ENCODE assay signal across 22 cellular contexts in genomic region chr7:102080003-102080361, GRCh38.
DNase-seq lines count a peak whose midpoint lies in the region; ATAC-seq, FAIRE-seq and TF ChIP-seq lines count a peak whose summit lies in the region.
"Had no signal": no experiment of that assay in that cellular context is flagged by ENCODE, and none has a peak within 500 bp of the region (broad histone marks: within the 10 kb centered on the region; RNA-seq: fewer than 3 reads in every experiment).

No MANE protein-coding gene starts in this region.

- in situ Hi-C loops in HepG2 (cut with HindIII; ENCODE audit: extremely low pct_ligation_motif_present, low pct_unique_long_range_greater_than_20kb): no loop called here

- H3K4me1 Mint-ChIP-seq in CD4-positive, alpha-beta memory T cell: peaks cover 0 to 4% (median 0%) of the 10 kb centered on the region in 4 donors
- H3K4me1 Mint-ChIP-seq: activated CD4-positive, alpha-beta T cell treated with anti-CD3 and anti-CD28 coated beads for 36 hours had no signal

- DNase-seq in NCI-H69 (lab: John Stamatoyannopoulos, UW): peak; percentile 95
- DNase-seq in cerebellum (ENCODE audit: low spot score): peak; percentile 43
- DNase-seq in HepG2 (ENCODE audit: low spot score): no peak
- peak in 11 of 49 donors; percentile 7 to 38 (median 26) for DNase-seq in substantia nigra (lab: John Stamatoyannopoulos, UW)
- DNase-seq in DMS53 (lab: John Stamatoyannopoulos, UW): no peak
- no peak for DNase-seq in activated CD8-positive, alpha-beta memory T cell treated with anti-CD3 and anti-CD28 coated beads, Interleukin-2, amount 50 U/mL, for 48 hours
- no peak for DNase-seq in CD4-positive, alpha-beta memory T cell
- DNase-seq in pons (ENCODE audit: low spot score): no peak
- DNase-seq: activated CD4-positive, alpha-beta T cell treated with anti-CD3 and anti-CD28 coated beads for 36 hours; activated naive CD4-positive, alpha-beta T cell treated with Interleukin-2 at 50 U/mL for 16 hours; activated T-cell treated with anti-CD3 and anti-CD28 coated beads, Interleukin-2, amount 50 U/mL, for 72 hours; CD4-positive, CD25-positive, alpha-beta regulatory T cell; glutamatergic neuron; left cardiac atrium; mesendoderm; NCI-H510A; SK-N-SH; stimulated activated naive CD8-positive, alpha-beta T cell treated with anti-CD3 and anti-CD28 coated beads, Interleukin-15, Interleukin-2, amounts not matched to agents 100 U/mL and 50 U/mL, for 24 hours; T-helper 17 cell; tibial artery had no signal

- BruUV-seq in HepG2 (replicated peaks; lab: Mats Ljungman, UMichigan): no TSS peak

- peak overlapping the region in 1 of 7 donors; percentile 61 for H3K27ac Mint-ChIP-seq in CD4-positive, alpha-beta memory T cell
- H3K27ac Mint-ChIP-seq: activated CD4-positive, alpha-beta T cell treated with anti-CD3 and anti-CD28 coated beads for 36 hours; activated T-cell treated with anti-CD3 and anti-CD28 coated beads, Interleukin-2, amount 50 U/mL, for 72 hours; CD4-positive, CD25-positive, alpha-beta regulatory T cell; T-helper 17 cell had no signal

- H3K9me3 Mint-ChIP-seq in CD4-positive, alpha-beta memory T cell: peaks cover 0 to 19% (median 6%) of the 10 kb centered on the region in 8 donors

- peaks cover 36 to 50% of the 10 kb centered on the region in 2 donors for H3K36me3 Mint-ChIP-seq in CD4-positive, alpha-beta memory T cell

- H3K27ac ChIP-seq in HepG2 (ENCODE audit: extremely low read length, insufficient read depth, low read length): no peak overlapping the region
- peak overlapping the region; percentile 50 for H3K27ac ChIP-seq in substantia nigra (ENCODE audit: low read depth, low read length, poor library complexity, severe bottlenecking)
- H3K27ac ChIP-seq in CD4-positive, alpha-beta memory T cell (ENCODE audit: low read depth, low read length): no peak overlapping the region
- H3K27ac ChIP-seq: KMS-11, right lobe of liver, tibial artery had no signal

- FAIRE-seq in HepG2 (lab: Jason Lieb, UNC): no peak

- no peak for TF ChIP-seq CTCF in HepG2 (CRISPR knock-in tag; IDR thresholded peaks at IDR 0.05)

- no peaks in the 10 kb centered on the region for H3K9me3 ChIP-seq in HepG2 (ENCODE audit: low read length)
- no peaks in the 10 kb centered on the region for H3K9me3 ChIP-seq in CD4-positive, alpha-beta memory T cell (ENCODE audit: control insufficient read depth in 1 of 2, low read length in 2 of 2)
- H3K9me3 ChIP-seq: right lobe of liver, SK-N-SH had no signal

- ATAC-seq in HepG2: no peak; the same call in 1 of the 3 replicates
- ATAC-seq: activated CD4-positive, alpha-beta T cell treated with anti-CD3 and anti-CD28 coated beads for 36 hours; activated T-cell treated with anti-CD3 and anti-CD28 coated beads, Interleukin-2, amount 50 U/mL, for 72 hours; stimulated activated naive CD8-positive, alpha-beta T cell treated with anti-CD3 and anti-CD28 coated beads, Interleukin-15, Interleukin-2, amounts not matched to agents 100 U/mL and 50 U/mL, for 24 hours; T-helper 17 cell had no signal

- no peaks in the 10 kb centered on the region for H3K79me2 ChIP-seq in HepG2 (ENCODE audit: insufficient read depth, low read length)

- POLR2A ChIA-PET in HepG2 (lab: Yijun Ruan, JAX): no interaction called here
- POLR2A ChIA-PET in CD4-positive, alpha-beta memory T cell (lab: Charles Lee; ENCODE audit: partially characterized antibody): no interaction called here

- H3K4me3 ChIP-seq in HepG2 (replicated peaks in 1 of 3; ENCODE audit: insufficient read depth in 1 of 3, low read depth in 2 of 3, low read length in 3 of 3): no peak overlapping the region
- no peak overlapping the region for H3K4me3 ChIP-seq in CD4-positive, alpha-beta memory T cell (ENCODE audit: low read length in 2 of 2)
- H3K4me3 ChIP-seq: right lobe of liver, tibial artery had no signal

- no peak for TF ChIP-seq RAD21 in HepG2 (CRISPR knock-in tag; IDR thresholded peaks at IDR 0.05)

- intact Hi-C loops in HepG2 (cut with micrococcal nuclease; ENCODE audit: unreplicated experiment): no loop called here
- intact Hi-C loops in CD4-positive, alpha-beta memory T cell (cut with micrococcal nuclease): no loop called here

- TF ChIP-seq EP300 in HepG2 (IDR thresholded peaks at IDR 0.05; ENCODE audit: low read depth in 2 of 2, low read length in 2 of 2) (no peak), HepG2 (CRISPR knock-in tag; IDR thresholded peaks at IDR 0.05; ENCODE audit: borderline replicate concordance) (no peak)

- WGBS in HepG2 (ENCODE audit: low lambda C conversion rate): 98% methylated on average over 12 of the region's 17 CpGs

- H3K4me3 Mint-ChIP-seq in CD4-positive, alpha-beta memory T cell: no peak overlapping the region
- H3K4me3 Mint-ChIP-seq: activated CD4-positive, alpha-beta T cell treated with anti-CD3 and anti-CD28 coated beads for 36 hours; activated T-cell treated with anti-CD3 and anti-CD28 coated beads, Interleukin-2, amount 50 U/mL, for 72 hours; CD4-positive, CD25-positive, alpha-beta regulatory T cell; T-helper 17 cell had no signal

- H3K36me3 ChIP-seq in HepG2 (replicated peaks in 1 of 2; ENCODE audit: control insufficient read depth in 1 of 2, insufficient read depth in 2 of 2, low read length in 2 of 2): peaks cover 1 to 11% of the 10 kb centered on the region in 2 experiments; a peak in 4 of 5 replicates
- H3K36me3 ChIP-seq in CD4-positive, alpha-beta memory T cell (ENCODE audit: insufficient read depth, low read length): no peaks in the 10 kb centered on the region
- H3K36me3 ChIP-seq: right lobe of liver had no signal

- H3K4me2 ChIP-seq in HepG2 (ENCODE audit: low read depth, low read length): no peak overlapping the region
- H3K4me2 ChIP-seq: KMS-11, SK-N-SH had no signal

- no peaks in the 10 kb centered on the region for H3K27me3 Mint-ChIP-seq in CD4-positive, alpha-beta memory T cell
- H3K27me3 Mint-ChIP-seq: activated CD4-positive, alpha-beta T cell treated with anti-CD3 and anti-CD28 coated beads for 36 hours; CD4-positive, CD25-positive, alpha-beta regulatory T cell; T-helper 17 cell had no signal

- H3K4me1 ChIP-seq in HepG2 (ENCODE audit: insufficient read depth, low read length): peaks cover 14% of the 10 kb centered on the region
- H3K4me1 ChIP-seq in CD4-positive, alpha-beta memory T cell (ENCODE audit: insufficient read depth, low read length): no peaks in the 10 kb centered on the region
- H3K4me1 ChIP-seq: right lobe of liver, tibial artery had no signal

- no peak overlapping the region for H2AFZ ChIP-seq in HepG2 (ENCODE audit: low read length)

- no peaks in the 10 kb centered on the region for H4K20me1 ChIP-seq in HepG2 (ENCODE audit: insufficient read depth, low read length)

- no peaks in the 10 kb centered on the region for H3K27me3 ChIP-seq in HepG2 (ENCODE audit: control insufficient read depth in 1 of 2, insufficient read depth in 2 of 2, low read length in 2 of 2)
- no peaks in the 10 kb centered on the region for H3K27me3 ChIP-seq in CD4-positive, alpha-beta memory T cell (ENCODE audit: insufficient read depth, low read length)
- H3K27me3 ChIP-seq: right lobe of liver, tibial artery had no signal

- TF ChIP-seq POLR2A in HepG2 (IDR thresholded peaks at IDR 0.05; ENCODE audit: insufficient read depth in 1 of 2, low read depth in 2 of 2, low read length in 2 of 2): no peak

- H3K9ac ChIP-seq in HepG2 (ENCODE audit: insufficient read depth, low read depth, low read length): no peak overlapping the region
- H3K9ac ChIP-seq: KMS-11, SK-N-SH had no signal

- CTCF ChIA-PET in HepG2 (lab: Yijun Ruan, JAX; ENCODE audit: low intra/inter-chr PET ratio, low total read pairs): no interaction called here
- CTCF ChIA-PET in CD4-positive, alpha-beta memory T cell (lab: Charles Lee; ENCODE audit: partially characterized antibody): no interaction called here

TF ChIP-seq in HepG2, 621 proteins besides CTCF, POLR2A, EP300 and RAD21:
- TF ChIP-seq ZNF687 (CRISPR knock-in tag; IDR thresholded peaks at IDR 0.05): peak; percentile 19; the same call in 1 of the 2 replicates
- no peak for TF ChIP-seq ATF5 (CRISPR knock-in tag; IDR thresholded peaks at IDR 0.05; ENCODE audit: low read depth)

Comparison
In these comparisons a context has a peak if more than half of its experiments do, and no peak if none do; other contexts are left out.
1. DNase-seq: peak in NCI-H69 (single experiment) and cerebellum (single experiment); none in HepG2 (single experiment), DMS53 (single experiment), activated CD8-positive, alpha-beta memory T cell treated with anti-CD3 and anti-CD28 coated beads, Interleukin-2, amount 50 U/mL, for 48 hours (single experiment), CD4-positive, alpha-beta memory T cell (0 of 5) and pons (single experiment).